Comparison of ENCODE assay signal across 11 cellular contexts in the genomic region with DNA sequence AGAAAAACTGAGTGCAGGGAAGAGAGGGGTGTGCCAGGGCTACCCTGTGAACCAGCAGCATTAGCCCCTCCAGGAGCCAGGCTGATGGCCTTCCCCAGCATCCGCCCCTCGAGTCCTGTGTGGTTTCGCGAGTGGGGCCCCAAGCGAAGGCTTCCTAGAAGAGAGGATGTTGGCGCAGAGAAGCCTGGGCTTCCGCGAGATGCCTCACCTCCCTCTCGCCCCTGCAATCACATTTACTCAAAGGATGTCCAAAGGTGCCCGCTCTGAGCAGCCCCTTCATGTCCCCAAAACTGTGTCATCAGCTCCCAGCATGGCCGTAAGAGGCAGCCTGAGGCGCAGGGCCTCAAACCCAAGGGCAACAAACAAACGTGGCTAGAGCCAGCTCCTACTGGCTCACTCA.
A peak's percentile ranks its signal among the peaks of the same experiment; 100 is the strongest.
DNase-seq lines count a peak whose midpoint lies in the region; ATAC-seq and TF ChIP-seq lines count a peak whose summit lies in the region.
"Had no signal": no experiment of that assay in that cellular context is flagged by ENCODE, and none has a peak within 500 bp of the region (broad histone marks: within the 10 kb centered on the region; RNA-seq: fewer than 3 reads in every experiment).

No MANE protein-coding gene starts in this region.

- ATAC-seq in HG03097 (IDR thresholded peaks at IDR 0.05; ENCODE audit: low FRiP score, unreplicated experiment): no peak
- ATAC-seq: sciatic nerve had no signal

- peaks cover 5% of the 10 kb centered on the region for H3K9me3 Mint-ChIP-seq in activated naive CD8-positive, alpha-beta T cell treated with anti-CD3 and anti-CD28 coated beads for 36 hours
- no peaks in the 10 kb centered on the region for H3K9me3 Mint-ChIP-seq in HFFc6

- H3K27me3 Mint-ChIP-seq in activated naive CD8-positive, alpha-beta T cell treated with anti-CD3 and anti-CD28 coated beads for 36 hours: no peaks in the 10 kb centered on the region
- peaks cover 24% of the 10 kb centered on the region for H3K27me3 Mint-ChIP-seq in HFFc6 (ENCODE audit: insufficient read depth)

- H3K27ac Mint-ChIP-seq in activated naive CD8-positive, alpha-beta T cell treated with anti-CD3 and anti-CD28 coated beads for 36 hours: peak overlapping the region; percentile 96
- no peak overlapping the region for H3K27ac Mint-ChIP-seq in HFFc6

- H3K36me3 Mint-ChIP-seq in activated naive CD8-positive, alpha-beta T cell treated with anti-CD3 and anti-CD28 coated beads for 36 hours: peaks cover 64% of the 10 kb centered on the region
- no peaks in the 10 kb centered on the region for H3K36me3 Mint-ChIP-seq in HFFc6 (ENCODE audit: low read depth)

- peaks cover 82% of the 10 kb centered on the region for H3K4me1 Mint-ChIP-seq in activated naive CD8-positive, alpha-beta T cell treated with anti-CD3 and anti-CD28 coated beads for 36 hours
- H3K4me1 Mint-ChIP-seq in HFFc6 (ENCODE audit: low read depth): peaks cover 1% of the 10 kb centered on the region

- TF ChIP-seq CTCF in HFFc6 (IDR thresholded peaks at IDR 0.05): no peak

- H3K4me3 Mint-ChIP-seq in activated naive CD8-positive, alpha-beta T cell treated with anti-CD3 and anti-CD28 coated beads for 36 hours: peak overlapping the region; percentile 57
- H3K4me3 Mint-ChIP-seq in HFFc6: no peak overlapping the region

- peak; percentile 72 for DNase-seq in activated gamma-delta T cell treated with Interleukin-2 at 50 U/mL for 16 hours
- DNase-seq in activated gamma-delta T cell (lab: John Stamatoyannopoulos, UW): no peak
- peak; percentile 71 for DNase-seq in activated naive CD8-positive, alpha-beta T cell treated with anti-CD3 and anti-CD28 coated beads for 36 hours
- peak in 2 of 3 donors; percentile 14 to 34 for DNase-seq in stimulated activated CD4-positive, alpha-beta T cell treated with anti-CD3 and anti-CD28 coated beads, Interleukin-12 subunit alpha, Interleukin-12 subunit beta, amount 100 ng/mL, for 48 hours (ENCODE audit: low read depth in 2 of 3, low spot score in 1 of 3)
- no peak for DNase-seq in glomerular visceral epithelial cell (ENCODE audit: extremely low spot score)
- no peak for DNase-seq in HFFc6
- no peak for DNase-seq in germinal center (ENCODE audit: low spot score)
- DNase-seq: 8988T, NCI-H1092 had no signal

Comparison
In these comparisons a context has a peak if more than half of its experiments do, and no peak if none do; other contexts are left out.
1. DNase-seq: peak in activated gamma-delta T cell treated with Interleukin-2 at 50 U/mL for 16 hours (single experiment), activated naive CD8-positive, alpha-beta T cell treated with anti-CD3 and anti-CD28 coated beads for 36 hours (single experiment) and stimulated activated CD4-positive, alpha-beta T cell treated with anti-CD3 and anti-CD28 coated beads, Interleukin-12 subunit alpha, Interleukin-12 subunit beta, amount 100 ng/mL, for 48 hours (2 of 3); none in activated gamma-delta T cell (single experiment), glomerular visceral epithelial cell (single experiment), HFFc6 (single experiment) and germinal center (single experiment).